Comparison of ENCODE assay signal across 25 cellular contexts in genomic region chr11:118545533-118545932, GRCh38. TPM values are rescaled to one million over a fixed set of nuclear protein-coding genes. Genes with fewer than 3 reads are reported as not detected.
DNase-seq lines count a peak whose midpoint lies in the region; ATAC-seq, FAIRE-seq and TF ChIP-seq lines count a peak whose summit lies in the region.
"Had no signal": no experiment of that assay in that cellular context is flagged by ENCODE, and none has a peak within 500 bp of the region (broad histone marks: within the 10 kb centered on the region; RNA-seq: fewer than 3 reads in every experiment).

No MANE protein-coding gene starts in this region.

- H3K4me1 Mint-ChIP-seq in T-helper 17 cell, result no peaks in the 10 kb centered on the region
- H3K4me1 Mint-ChIP-seq: B cell; CD4-positive, CD25-positive, alpha-beta regulatory T cell had no signal

- H3K9ac ChIP-seq in K562 (ENCODE audit: insufficient read depth in 1 of 2, low read depth in 2 of 2, low read length in 2 of 2), result no peak overlapping the region
- H3K9ac ChIP-seq: BLaER1, GM23248 had no signal

- no peak for TF ChIP-seq CTCF in K562 (IDR thresholded peaks at IDR 0.05 in 2 of 3, conservative IDR thresholded peaks at IDR 0.05 in 1 of 3; ENCODE audit: insufficient read depth in 2 of 3, low read depth in 1 of 3, low read length in 3 of 3)

- no peak for ATAC-seq in T-helper 17 cell
- no peak for ATAC-seq in K562
- peak; percentile 28 for ATAC-seq in left lobe of liver
- no peak for ATAC-seq in HG03571 (IDR thresholded peaks at IDR 0.05; ENCODE audit: unreplicated experiment)
- ATAC-seq: CD8-positive, alpha-beta T cell had no signal

- no peak overlapping the region for H3K27ac ChIP-seq in K562 (ENCODE audit: extremely low read depth, low read depth, low read length)
- H3K27ac ChIP-seq: 22Rv1, BLaER1, C4-2B, GM23248 had no signal

- intact Hi-C loops in K562 (cut with micrococcal nuclease), result no loop called here

- no peaks in the 10 kb centered on the region for H3K27me3 Mint-ChIP-seq in T-helper 17 cell
- H3K27me3 Mint-ChIP-seq: B cell; CD4-positive, CD25-positive, alpha-beta regulatory T cell had no signal

- H3K9me1 ChIP-seq in K562 (ENCODE audit: control insufficient read depth, insufficient read depth, low read length), result no peaks in the 10 kb centered on the region

- H3K4me1 ChIP-seq in K562 (replicated peaks in 1 of 2; ENCODE audit: control insufficient read depth in 2 of 2, insufficient read depth in 2 of 2, low read length in 2 of 2), result peaks cover 0 to 7% of the 10 kb centered on the region in 2 experiments; a peak in 2 of 5 replicates
- H3K4me1 ChIP-seq: BLaER1 had no signal

- POLR2A ChIA-PET in K562 (lab: Yijun Ruan, JAX), result interaction anchor here (0.6 kb wide), 1 partner anchor 88 kb away, joined by 5 read pairs; no protein-coding TSS in a partner anchor

- TF ChIP-seq RAD21 in K562 (CRISPR knock-in tag; conservative IDR thresholded peaks at IDR 0.05 in 1 of 2, IDR thresholded peaks at IDR 0.05 in 1 of 2), result no peak

- H2AFZ ChIP-seq in K562 (ENCODE audit: low read depth, low read length), result no peak overlapping the region
- H2AFZ ChIP-seq: GM23248 had no signal

- H3K36me3 Mint-ChIP-seq in T-helper 17 cell (ENCODE audit: low read depth), result peaks cover 4% of the 10 kb centered on the region

- H3K79me2 ChIP-seq in K562 (ENCODE audit: control insufficient read depth, insufficient read depth, low read length), result no peaks in the 10 kb centered on the region

- no peak for TF ChIP-seq POLR2A in K562 (conservative IDR thresholded peaks at IDR 0.05)

- no peak for FAIRE-seq in K562 (lab: Jason Lieb, UNC)
- FAIRE-seq: A204.1, G401.6, GM12892, H1 had no signal

- H3K27me3 ChIP-seq in K562 (ENCODE audit: control insufficient read depth in 2 of 2, insufficient read depth in 2 of 2, low read length in 2 of 2), result no peaks in the 10 kb centered on the region
- H3K27me3 ChIP-seq: BLaER1 had no signal

- no peaks in the 10 kb centered on the region for H3K36me3 ChIP-seq in K562 (ENCODE audit: control insufficient read depth, insufficient read depth, low read length)

- CTCF ChIA-PET in K562 (lab: Yijun Ruan, JAX; ENCODE audit: low intra/inter-chr PET ratio), result no interaction called here

- no peaks in the 10 kb centered on the region for H4K20me1 ChIP-seq in K562 (replicated peaks; ENCODE audit: control insufficient read depth, insufficient read depth, low read length)
- H4K20me1 ChIP-seq: BLaER1 had no signal

- BruUV-seq in K562 (replicated peaks; lab: Mats Ljungman, UMichigan), result no TSS peak

- no peak overlapping the region for H3K4me3 Mint-ChIP-seq in T-helper 17 cell
- H3K4me3 Mint-ChIP-seq: B cell; CD4-positive, CD25-positive, alpha-beta regulatory T cell; CD8-positive, alpha-beta T cell had no signal

- H3K9me3 ChIP-seq in T-helper 17 cell (ENCODE audit: control insufficient read depth, low read length, poor library complexity, severe bottlenecking), result no peaks in the 10 kb centered on the region
- no peaks in the 10 kb centered on the region for H3K9me3 ChIP-seq in K562 (replicated peaks; ENCODE audit: control insufficient read depth, insufficient read depth, low read depth, low read length)
- H3K9me3 ChIP-seq: BLaER1, Caco-2 had no signal

- WGBS in K562 (ENCODE audit: insufficient coverage, low coverage, missing lambda C conversion rate), result 31% methylated on average over 5 of the region's 5 CpGs

- peak; percentile 21 for DNase-seq in activated effector memory CD4-positive, alpha-beta T cell treated with anti-CD3 and anti-CD28 coated beads, Interleukin-2, amount 50 U/mL, for 16 hours
- no peak for DNase-seq in activated effector memory CD4-positive, alpha-beta T cell treated with Interleukin-2 at 50 U/mL for 16 hours
- DNase-seq in T-helper 17 cell (no peak), K562 (ENCODE audit: extremely low read depth in 1 of 4, low spot score in 3 of 4) (no peak), left lobe of liver (ENCODE audit: low spot score) (no peak), ureter (ENCODE audit: low spot score) (no peak)
- no peak for DNase-seq in activated CD4-positive, alpha-beta T cell treated with anti-CD3 and anti-CD28 coated beads for 48 hours
- DNase-seq: CD4-positive, CD25-positive, alpha-beta regulatory T cell; CD8-positive, alpha-beta T cell; DMS153; DND-41; GM23248; H7; HCEC 1CT had no signal

- H3K27ac Mint-ChIP-seq in T-helper 17 cell, result peak overlapping the region; percentile 29
- H3K27ac Mint-ChIP-seq: B cell; CD8-positive, alpha-beta T cell had no signal

- no peak overlapping the region for H3K4me3 ChIP-seq in K562
- H3K4me3 ChIP-seq: BLaER1, GM23248 had no signal

- no peak overlapping the region for H3K4me2 ChIP-seq in K562 (ENCODE audit: insufficient read depth, low read length)
- H3K4me2 ChIP-seq: BLaER1 had no signal

- no peak for TF ChIP-seq EP300 in K562 (IDR thresholded peaks at IDR 0.05; ENCODE audit: low read length)

- in situ Hi-C loops in K562 (cut with MboI), result no loop called here

RNA-seq across cellular contexts. Expression of gene TMEM25, which starts 14.5 kb away (rescaled TPM):
- total RNA-seq in T-helper 17 cell (1 to 10 TPM; 9.2 to 10.0 TPM), K562 (2014; rRNA removed) (1.5 and 2.1 TPM in 2 replicates), K562 (2014; rRNA removed; fragmentation: Illumina TruSeq; extraction: Trizol) (0.77 and 1.2 TPM in 2 replicates), K562 (2015; rRNA removed; fragmentation: Illumina TruSeq; extraction: Trizol) (1.8 and 2.0 TPM in 2 replicates), K562 (2021) (3.2 TPM in 2 replicates), left lobe of liver (37.5 TPM), ureter (27.9 TPM)
- 15.4 and 39.3 TPM in 2 replicates for total RNA-seq in K562 (2011; cell fraction: chromatin; rRNA removed; ENCODE audit: low replicate concordance)
- 19.7 and 20.1 TPM in 2 replicates for total RNA-seq in K562 (2011; cell fraction: nucleolus; rRNA removed)
- total RNA-seq in K562 (2011; cell fraction: nucleoplasm; rRNA removed), result 15.8 and 18.2 TPM in 2 replicates
- polyA plus RNA-seq in K562 (2011; rRNA removed) (2.2 and 7.1 TPM in 2 replicates), K562 (2014; fragmentation: Illumina TruSeq; extraction: Trizol) (2.7 and 3.4 TPM in 2 replicates), K562 (2014; fragmentation: Nextera tagmentation; extraction: Ambion mirVana) (under 1 TPM; 0.34 to 0.49 TPM), K562 (2014; rRNA removed) (3.8 and 4.3 TPM in 2 replicates)
- 4.0 and 6.3 TPM in 2 replicates for polyA plus RNA-seq in K562 (2011; cell fraction: cytosol; rRNA removed)
- polyA plus RNA-seq in K562 (2011; cell fraction: nucleus; rRNA removed), result 35.3 and 59.2 TPM in 2 replicates
- 1.6 and 4.2 TPM in 2 replicates for polyA plus RNA-seq in K562 (2012)
- 4.1 and 5.3 TPM in 2 replicates for polyA minus RNA-seq in K562 (2011; rRNA and poly(A)+ RNA removed)
- polyA minus RNA-seq in K562 (2011; cell fraction: cytosol; rRNA and poly(A)+ RNA removed), result 2.1 and 6.1 TPM in 2 replicates
- 11.3 and 17.8 TPM in 2 replicates for polyA minus RNA-seq in K562 (2011; cell fraction: nucleus; rRNA and poly(A)+ RNA removed)

RNA-seq across cellular contexts. Expression of gene TTC36, which starts 18.3 kb away (rescaled TPM):
- total RNA-seq in T-helper 17 cell (under 1 TPM in 1 of 2 donors, not detected in 1; 0.55 TPM), K562 (2014; rRNA removed) (0.78 TPM in 1 of 2 replicates, not detected in the other), K562 (2014; rRNA removed; fragmentation: Illumina TruSeq; extraction: Trizol) (not detected in 2 replicates), K562 (2015; rRNA removed; fragmentation: Illumina TruSeq; extraction: Trizol) (not detected in 2 replicates), K562 (2021) (0.22 and 0.36 TPM in 2 replicates), left lobe of liver (116 TPM), ureter (0.60 TPM)
- total RNA-seq in K562 (2011; cell fraction: chromatin; rRNA removed; ENCODE audit: low replicate concordance), result not detected in 2 replicates
- total RNA-seq in K562 (2011; cell fraction: nucleolus; rRNA removed), result 0.66 and 0.83 TPM in 2 replicates
- not detected in 2 replicates for total RNA-seq in K562 (2011; cell fraction: nucleoplasm; rRNA removed)
- polyA plus RNA-seq in K562 (2011; rRNA removed) (not detected in 2 replicates), K562 (2014; fragmentation: Illumina TruSeq; extraction: Trizol) (not detected in 2 replicates), K562 (2014; fragmentation: Nextera tagmentation; extraction: Ambion mirVana) (not detected), K562 (2014; rRNA removed) (0.23 and 0.59 TPM in 2 replicates)
- 0.06 TPM in 1 of 2 replicates, not detected in the other for polyA plus RNA-seq in K562 (2011; cell fraction: cytosol; rRNA removed)
- polyA plus RNA-seq in K562 (2011; cell fraction: nucleus; rRNA removed), result 0.18 and 0.53 TPM in 2 replicates
- 0.14 and 0.15 TPM in 2 replicates for polyA plus RNA-seq in K562 (2012)
- polyA minus RNA-seq in K562 (2011; rRNA and poly(A)+ RNA removed), result not detected in 2 replicates
- polyA minus RNA-seq in K562 (2011; cell fraction: cytosol; rRNA and poly(A)+ RNA removed), result not detected in 2 replicates
- polyA minus RNA-seq in K562 (2011; cell fraction: nucleus; rRNA and poly(A)+ RNA removed), result 0.27 and 0.78 TPM in 2 replicates
- total RNA-seq: CD4-positive, CD25-positive, alpha-beta regulatory T cell; H1; H7 had no signal
- polyA plus RNA-seq: AG04450, H1 had no signal

RNA-seq across cellular contexts. Expression of gene IFT46, which starts 20.2 kb away (rescaled TPM):
- total RNA-seq in T-helper 17 cell, result 1 to 10 TPM; 5.2 to 5.7 TPM
- 15.4 and 15.5 TPM in 2 replicates for total RNA-seq in K562 (2011; cell fraction: chromatin; rRNA removed; ENCODE audit: low replicate concordance)
- total RNA-seq in K562 (2011; cell fraction: nucleolus; rRNA removed), result 7.9 and 8.5 TPM in 2 replicates
- total RNA-seq in K562 (2011; cell fraction: nucleoplasm; rRNA removed), result 11.7 and 12.6 TPM in 2 replicates
- 11.8 and 12.0 TPM in 2 replicates for total RNA-seq in K562 (2014; rRNA removed)
- 14.3 and 15.2 TPM in 2 replicates for total RNA-seq in K562 (2014; rRNA removed; fragmentation: Illumina TruSeq; extraction: Trizol)
- total RNA-seq in K562 (2015; rRNA removed; fragmentation: Illumina TruSeq; extraction: Trizol), result 15.2 and 16.6 TPM in 2 replicates
- 9.9 and 10.1 TPM in 2 replicates for total RNA-seq in K562 (2021)
- 16.8 and 30.4 TPM in 2 replicates for polyA plus RNA-seq in K562 (2011; rRNA removed)
- polyA plus RNA-seq in K562 (2011; cell fraction: cytosol; rRNA removed), result 10.8 and 26.7 TPM in 2 replicates
- 8.8 and 20.4 TPM in 2 replicates for polyA plus RNA-seq in K562 (2011; cell fraction: nucleus; rRNA removed)
- polyA plus RNA-seq in K562 (2012), result 10.6 and 13.5 TPM in 2 replicates
- 15.9 and 18.9 TPM in 2 replicates for polyA plus RNA-seq in K562 (2014; fragmentation: Illumina TruSeq; extraction: Trizol)
- 10 to 100 TPM; 24.2 to 29.5 TPM for polyA plus RNA-seq in K562 (2014; fragmentation: Nextera tagmentation; extraction: Ambion mirVana)
- polyA plus RNA-seq in K562 (2014; rRNA removed), result 14.3 and 14.8 TPM in 2 replicates
- polyA minus RNA-seq in K562 (2011; rRNA and poly(A)+ RNA removed), result 14.8 and 27.5 TPM in 2 replicates
- polyA minus RNA-seq in K562 (2011; cell fraction: cytosol; rRNA and poly(A)+ RNA removed), result 5.8 and 6.4 TPM in 2 replicates
- 2.0 and 6.7 TPM in 2 replicates for polyA minus RNA-seq in K562 (2011; cell fraction: nucleus; rRNA and poly(A)+ RNA removed)
- 5.4 TPM for total RNA-seq in left lobe of liver
- 26.7 TPM for total RNA-seq in ureter

RNA-seq across cellular contexts. Expression of gene ARCN1, which starts 26.7 kb away (rescaled TPM):
- 10 to 100 TPM; 86.2 to 87.5 TPM for total RNA-seq in T-helper 17 cell
- 33.0 and 70.2 TPM in 2 replicates for total RNA-seq in K562 (2011; cell fraction: chromatin; rRNA removed; ENCODE audit: low replicate concordance)
- 25.1 and 26.7 TPM in 2 replicates for total RNA-seq in K562 (2011; cell fraction: nucleolus; rRNA removed)
- total RNA-seq in K562 (2011; cell fraction: nucleoplasm; rRNA removed), result 50.7 and 82.0 TPM in 2 replicates
- 47.4 and 50.4 TPM in 2 replicates for total RNA-seq in K562 (2014; rRNA removed)
- 76.4 and 87.6 TPM in 2 replicates for total RNA-seq in K562 (2014; rRNA removed; fragmentation: Illumina TruSeq; extraction: Trizol)
- total RNA-seq in K562 (2015; rRNA removed; fragmentation: Illumina TruSeq; extraction: Trizol), result 72.3 and 77.9 TPM in 2 replicates
- total RNA-seq in K562 (2021), result 87.6 and 94.4 TPM in 2 replicates
- polyA plus RNA-seq in K562 (2011; rRNA removed), result 224 and 237 TPM in 2 replicates
- 136 and 284 TPM in 2 replicates for polyA plus RNA-seq in K562 (2011; cell fraction: cytosol; rRNA removed)
- 27.6 and 58.6 TPM in 2 replicates for polyA plus RNA-seq in K562 (2011; cell fraction: nucleus; rRNA removed)
- 72.5 and 103 TPM in 2 replicates for polyA plus RNA-seq in K562 (2012)
- polyA plus RNA-seq in K562 (2014; fragmentation: Illumina TruSeq; extraction: Trizol), result 109 and 126 TPM in 2 replicates
- 10 to 100 TPM; 30.0 to 43.5 TPM for polyA plus RNA-seq in K562 (2014; fragmentation: Nextera tagmentation; extraction: Ambion mirVana)
- 75.8 and 81.0 TPM in 2 replicates for polyA plus RNA-seq in K562 (2014; rRNA removed)
- 236 and 317 TPM in 2 replicates for polyA minus RNA-seq in K562 (2011; rRNA and poly(A)+ RNA removed)
- polyA minus RNA-seq in K562 (2011; cell fraction: cytosol; rRNA and poly(A)+ RNA removed), result 88.0 and 104 TPM in 2 replicates
- 8.8 and 22.3 TPM in 2 replicates for polyA minus RNA-seq in K562 (2011; cell fraction: nucleus; rRNA and poly(A)+ RNA removed)
- 61.0 TPM for total RNA-seq in left lobe of liver
- total RNA-seq in ureter, result 118 TPM

Comparison
In these comparisons a context has a peak if more than half of its experiments do, and no peak if none do; other contexts are left out.
1. RNA of gene TTC36, which starts 18.3 kb away (total RNA-seq): 116 TPM in left lobe of liver (single experiment); 0.60 TPM in ureter (single experiment), 0.55 TPM in T-helper 17 cell and 0.22 to 0.83 TPM in K562; every median in the first group is over 10 times any median in the second.